8 cellular contexts compared by ENCODE assay signal in the genomic region with DNA sequence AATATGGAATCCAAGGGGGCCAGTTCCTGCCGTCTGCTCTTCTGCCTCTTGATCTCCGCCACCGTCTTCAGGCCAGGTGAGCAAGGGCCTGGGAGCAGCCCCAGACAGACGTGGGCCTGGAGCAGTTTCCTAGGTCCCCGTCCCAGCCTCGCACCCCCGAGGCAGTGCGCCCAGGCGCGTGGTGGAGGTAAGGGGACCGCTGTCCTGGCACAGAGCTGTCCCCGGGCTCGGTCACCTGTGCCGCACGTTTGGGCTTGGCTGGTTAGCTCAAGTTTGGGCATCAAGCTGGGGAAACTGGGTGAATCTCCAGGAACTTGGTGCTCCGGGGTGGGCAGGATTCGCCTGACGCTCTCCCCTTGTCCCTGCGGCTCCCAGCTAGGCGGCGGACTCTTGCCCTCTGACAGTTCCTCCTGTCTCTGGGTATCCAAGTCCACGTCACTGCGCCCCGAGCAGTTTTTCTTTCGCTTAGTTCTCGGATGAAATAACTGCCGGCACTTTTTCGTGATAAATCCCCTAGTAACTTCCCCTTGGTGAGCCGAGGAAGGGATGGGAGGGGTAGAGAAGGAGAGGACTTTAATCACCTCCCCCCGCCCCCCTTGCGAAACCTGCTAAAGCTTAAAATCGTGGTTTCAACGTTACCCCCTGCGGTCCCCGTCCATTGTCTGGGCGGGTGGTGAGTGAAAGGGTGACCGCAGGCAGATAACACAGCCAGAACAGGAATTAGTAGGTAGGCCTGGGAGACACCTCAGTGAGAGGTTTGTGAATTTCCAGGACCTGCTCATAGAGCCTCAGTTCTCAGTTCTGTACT. TPM values are rescaled to one million over a fixed set of nuclear protein-coding genes. Genes with fewer than 3 reads are reported as not detected.
DNase-seq lines count a peak whose midpoint lies in the region; ATAC-seq and TF ChIP-seq lines count a peak whose summit lies in the region.

No MANE protein-coding gene starts in this region.

- no peaks in the 10 kb centered on the region for H3K9me3 ChIP-seq in right cardiac atrium (ENCODE audit: control insufficient read depth, low read length)
- H3K9me3 ChIP-seq in prostate gland: no peaks in the 10 kb centered on the region

- TF ChIP-seq CTCF in prostate gland (IDR thresholded peaks at IDR 0.05): peak in 2 of 4 experiments; percentile 22 to 41

- intact Hi-C loops in right cardiac atrium (cut with DNase I) (loop anchor here in 1 of 4 donors (10.0 kb wide), 1 partner anchor 157 kb away; no protein-coding TSS in a partner anchor), prostate gland (cut with DNase I) (no loop called here)

- no peaks in the 10 kb centered on the region for H3K4me1 ChIP-seq in right cardiac atrium (ENCODE audit: control insufficient read depth, insufficient read depth, low read length)
- no peaks in the 10 kb centered on the region for H3K4me1 ChIP-seq in prostate gland (replicated peaks)

- H3K4me3 ChIP-seq in right cardiac atrium (ENCODE audit: low read length) (peak overlapping the region; percentile 51), prostate gland (peak overlapping the region; percentile 51 to 70)

- no peaks in the 10 kb centered on the region for H3K27me3 ChIP-seq in right cardiac atrium (ENCODE audit: control insufficient read depth, insufficient read depth)
- H3K27me3 ChIP-seq in prostate gland (replicated peaks; ENCODE audit: insufficient read depth): no peaks in the 10 kb centered on the region

- no peaks in the 10 kb centered on the region for H3K36me3 ChIP-seq in prostate gland

- peak; percentile 27 for ATAC-seq in GM21529 (IDR thresholded peaks at IDR 0.05; ENCODE audit: unreplicated experiment)
- peak; percentile 48 to 50 for ATAC-seq in right cardiac atrium

- DNase-seq in EL: peak; percentile 90
- DNase-seq in KG1 (lab: John Stamatoyannopoulos, UW): peak; percentile 42
- peak; percentile 35 to 73 (median 56) for DNase-seq in T-helper 1 cell
- DNase-seq in amniotic epithelial cell (ENCODE audit: low read depth): peak; percentile 72
- DNase-seq in right cardiac atrium: peak; percentile 62 to 82 (median 77)
- DNase-seq in prostate gland (ENCODE audit: low spot score): peak; percentile 61
- no peak for DNase-seq in middle frontal gyrus (ENCODE audit: extremely low spot score, low spot score)

- TF ChIP-seq POLR2A in prostate gland (IDR thresholded peaks at IDR 0.05): peak; percentile 19

- H3K27ac ChIP-seq in right cardiac atrium (ENCODE audit: low read length) (peak overlapping the region; percentile 5), prostate gland (peak overlapping the region; percentile 86 to 88)

- 1% methylated on average over 37 of the region's 37 CpGs for WGBS in right cardiac atrium
- WGBS in prostate gland: under 1% methylated on average over 37 of the region's 37 CpGs

RNA-seq across cellular contexts. Expression of gene ALCAM, which starts 0.9 kb away (rescaled TPM):
- total RNA-seq in right cardiac atrium: 10 to 100 TPM; 14.4 to 50.9 (median 18.4) TPM
- 5.3 TPM for polyA plus RNA-seq in right cardiac atrium
- total RNA-seq in prostate gland: 10 to 100 TPM; 32.2 to 91.2 TPM
